In genomic region chr7:135716677-135717238, GRCh38 we compare ENCODE assay signal across 11 cellular contexts. TPM values are rescaled to one million over a fixed set of nuclear protein-coding genes. Genes with fewer than 3 reads are reported as not detected.
A peak's percentile ranks its signal among the peaks of the same experiment; 100 is the strongest.
DNase-seq lines count a peak whose midpoint lies in the region; ATAC-seq lines count a peak whose summit lies in the region.
"Had no signal": no experiment of that assay in that cellular context is flagged by ENCODE, and none has a peak within 500 bp of the region (broad histone marks: within the 10 kb centered on the region; RNA-seq: fewer than 3 reads in every experiment).

No MANE protein-coding gene starts in this region.

- no peak overlapping the region for H3K27ac Mint-ChIP-seq in stimulated activated naive B cell treated with anti-CD40 and anti-IgM and Interleukin-4, amounts not matched to agents 10 μg/mL and 1 μg/mL and 100 μg/mL, for 72 hours
- H3K27ac Mint-ChIP-seq: dendritic cell treated with granulocyte-macrophage colony-stimulating factor and Interleukin-4, amounts not matched to agents 40 ng/mL and 50 ng/mL, for 4 days had no signal

- DNase-seq in HK-2 (ENCODE audit: unreplicated experiment), result peak; percentile 24
- DNase-seq in NCI-H748 (lab: John Stamatoyannopoulos, UW; ENCODE audit: unreplicated experiment), result peak; percentile 69
- DNase-seq in dermis blood vessel endothelial cell, result peak; percentile 62
- DNase-seq in stromal cell of bone marrow (ENCODE audit: low read depth), result peak; percentile 25
- no peak for DNase-seq in stimulated activated naive B cell treated with anti-CD40 and anti-IgM and Interleukin-4, amounts not matched to agents 10 μg/mL and 1 μg/mL and 100 μg/mL, for 72 hours
- DNase-seq: small intestine had no signal

- no peaks in the 10 kb centered on the region for H3K36me3 Mint-ChIP-seq in stimulated activated naive B cell treated with anti-CD40 and anti-IgM and Interleukin-4, amounts not matched to agents 10 μg/mL and 1 μg/mL and 100 μg/mL, for 72 hours

- H3K27me3 Mint-ChIP-seq in stimulated activated naive B cell treated with anti-CD40 and anti-IgM and Interleukin-4, amounts not matched to agents 10 μg/mL and 1 μg/mL and 100 μg/mL, for 72 hours, result peaks cover 12 to 16% of the 10 kb centered on the region in 2 donors

- ATAC-seq in GM21528 (IDR thresholded peaks at IDR 0.05; ENCODE audit: low FRiP score, unreplicated experiment) (no peak), HG02870 (IDR thresholded peaks at IDR 0.05; ENCODE audit: unreplicated experiment) (no peak)
- no peak for ATAC-seq in stimulated activated naive B cell treated with anti-CD40 and anti-IgM and Interleukin-4, amounts not matched to agents 10 μg/mL and 1 μg/mL and 100 μg/mL, for 72 hours (replicated peaks)
- ATAC-seq: K562 had no signal

- H3K9me3 Mint-ChIP-seq in stimulated activated naive B cell treated with anti-CD40 and anti-IgM and Interleukin-4, amounts not matched to agents 10 μg/mL and 1 μg/mL and 100 μg/mL, for 72 hours, result no peaks in the 10 kb centered on the region
- H3K9me3 Mint-ChIP-seq: dendritic cell treated with granulocyte-macrophage colony-stimulating factor and Interleukin-4, amounts not matched to agents 40 ng/mL and 50 ng/mL, for 4 days had no signal

- no peak overlapping the region for H3K4me3 Mint-ChIP-seq in stimulated activated naive B cell treated with anti-CD40 and anti-IgM and Interleukin-4, amounts not matched to agents 10 μg/mL and 1 μg/mL and 100 μg/mL, for 72 hours
- H3K4me3 Mint-ChIP-seq: dendritic cell treated with granulocyte-macrophage colony-stimulating factor and Interleukin-4, amounts not matched to agents 40 ng/mL and 50 ng/mL, for 4 days had no signal

- no peaks in the 10 kb centered on the region for H3K4me1 Mint-ChIP-seq in stimulated activated naive B cell treated with anti-CD40 and anti-IgM and Interleukin-4, amounts not matched to agents 10 μg/mL and 1 μg/mL and 100 μg/mL, for 72 hours

RNA-seq across cellular contexts. Expression of gene SLC13A4, which starts 11.2 kb away (rescaled TPM):
- total RNA-seq in dermis blood vessel endothelial cell, result not detected in 2 replicates

RNA-seq across cellular contexts. Expression of gene FAM180A, which starts 31.9 kb away (rescaled TPM):
- total RNA-seq in dermis blood vessel endothelial cell, result not detected in 2 replicates
- total RNA-seq: K562, kidney epithelial cell had no signal

RNA-seq across cellular contexts. Expression of gene STMP1, which starts 54.4 kb away (rescaled TPM):
- total RNA-seq in dermis blood vessel endothelial cell, result 7.3 and 7.9 TPM in 2 replicates
